9 cellular contexts compared by ENCODE assay signal in genomic region chr1:203440780-203441179, GRCh38. TPM values are rescaled to one million over a fixed set of nuclear protein-coding genes. Genes with fewer than 3 reads are reported as not detected.
DNase-seq lines count a peak whose midpoint lies in the region; ATAC-seq, FAIRE-seq and TF ChIP-seq lines count a peak whose summit lies in the region.
"Had no signal": no experiment of that assay in that cellular context is flagged by ENCODE, and none has a peak within 500 bp of the region (broad histone marks: within the 10 kb centered on the region; RNA-seq: fewer than 3 reads in every experiment).

No MANE protein-coding gene starts in this region.

- no peaks in the 10 kb centered on the region for H3K27me3 ChIP-seq in lower lobe of right lung (ENCODE audit: low read depth)

- peak overlapping the region; percentile 64 for H3K27ac Mint-ChIP-seq in chondrocyte (ENCODE audit: unreplicated experiment)
- H3K27ac Mint-ChIP-seq: T-helper 1 cell treated with Interleukin-12 subunit alpha and Interleukin-12 subunit beta and Interleukin-4 antibody, amounts not matched to agents 30 μg/mL and 1 μg/mL, for 36 hours had no signal

- TF ChIP-seq CTCF in NB4 (IDR thresholded peaks at IDR 0.05; ENCODE audit: low read depth, low read length) = peak; percentile 20
- TF ChIP-seq CTCF in chondrocyte (IDR thresholded peaks at IDR 0.05) = peak; percentile 82
- peak; percentile 53 for TF ChIP-seq CTCF in lower lobe of right lung (IDR thresholded peaks at IDR 0.05)

- H3K4me3 Mint-ChIP-seq in chondrocyte (ENCODE audit: unreplicated experiment) = no peak overlapping the region
- H3K4me3 Mint-ChIP-seq: T-helper 1 cell treated with Interleukin-12 subunit alpha and Interleukin-12 subunit beta and Interleukin-4 antibody, amounts not matched to agents 30 μg/mL and 1 μg/mL, for 36 hours had no signal

- H3K4me1 Mint-ChIP-seq in chondrocyte (ENCODE audit: low read depth) = peaks cover 41% of the 10 kb centered on the region

- peaks cover 2% of the 10 kb centered on the region for H3K36me3 Mint-ChIP-seq in chondrocyte (ENCODE audit: low read depth)

- DNase-seq in GM03348 (ENCODE audit: low spot score) (peak; percentile 88), NB4 (ENCODE audit: low read depth) (peak; percentile 34), chondrocyte (ENCODE audit: low spot score) (no peak), lower lobe of right lung (peak; percentile 65), urothelium cell line (ENCODE audit: low spot score) (peak; percentile 69), NCI-H2081 (lab: John Stamatoyannopoulos, UW) (no peak)
- no peak for DNase-seq in stimulated activated CD8-positive, alpha-beta memory T cell treated with anti-CD3 and anti-CD28 coated beads, Interleukin-4, amount 100 ng/mL, for 48 hours

- FAIRE-seq in urothelium cell line (lab: Jason Lieb, UNC) = no peak

- peaks cover 3% of the 10 kb centered on the region for H3K9me3 ChIP-seq in lower lobe of right lung

- H3K4me3 ChIP-seq in NB4 (ENCODE audit: low read depth, low read length) = no peak overlapping the region
- no peak overlapping the region for H3K4me3 ChIP-seq in lower lobe of right lung

- peaks cover 24% of the 10 kb centered on the region for H3K4me1 ChIP-seq in lower lobe of right lung

- peaks cover 5% of the 10 kb centered on the region for H3K9me3 Mint-ChIP-seq in chondrocyte (ENCODE audit: low read depth)
- H3K9me3 Mint-ChIP-seq: T-helper 1 cell treated with Interleukin-12 subunit alpha and Interleukin-12 subunit beta and Interleukin-4 antibody, amounts not matched to agents 30 μg/mL and 1 μg/mL, for 36 hours had no signal

- TF ChIP-seq POLR2A in NB4 (IDR thresholded peaks at IDR 0.05; ENCODE audit: extremely low read depth, insufficient read length) = no peak

- no peaks in the 10 kb centered on the region for H3K27me3 Mint-ChIP-seq in chondrocyte (ENCODE audit: low read depth)

- intact Hi-C loops in lower lobe of right lung (cut with DNase I) = no loop called here

- no peaks in the 10 kb centered on the region for H3K36me3 ChIP-seq in lower lobe of right lung

- ATAC-seq in lower lobe of right lung (peak; percentile 80 to 86), HG03175 (IDR thresholded peaks at IDR 0.05; ENCODE audit: unreplicated experiment) (no peak)

- peak overlapping the region; percentile 58 for H3K27ac ChIP-seq in lower lobe of right lung

RNA-seq across cellular contexts. Expression of gene PRELP, which starts 34.8 kb away (rescaled TPM):
- 29.5 to 33.7 TPM (median 33.2 TPM) in 3 replicates for total RNA-seq in chondrocyte
- 47.5 TPM for total RNA-seq in lower lobe of right lung

RNA-seq across cellular contexts. Expression of gene OPTC, which starts 53.2 kb away (rescaled TPM):
- not detected in 3 replicates for total RNA-seq in chondrocyte
- not detected for total RNA-seq in lower lobe of right lung

Comparison
In these comparisons a context has a peak if more than half of its experiments do, and no peak if none do; other contexts are left out.
1. DNase-seq: peak in GM03348 (single experiment), NB4 (single experiment), lower lobe of right lung (single experiment) and urothelium cell line (single experiment); none in chondrocyte (single experiment), stimulated activated CD8-positive, alpha-beta memory T cell treated with anti-CD3 and anti-CD28 coated beads, Interleukin-4, amount 100 ng/mL, for 48 hours (single experiment) and NCI-H2081 (0 of 2).
2. CTCF ChIP-seq: peak in every context shown above with its lines; median percentile 82 in chondrocyte; 53 in lower lobe of right lung; 20 in NB4.